Comparison of ENCODE assay signal across 8 cellular contexts in the genomic region with DNA sequence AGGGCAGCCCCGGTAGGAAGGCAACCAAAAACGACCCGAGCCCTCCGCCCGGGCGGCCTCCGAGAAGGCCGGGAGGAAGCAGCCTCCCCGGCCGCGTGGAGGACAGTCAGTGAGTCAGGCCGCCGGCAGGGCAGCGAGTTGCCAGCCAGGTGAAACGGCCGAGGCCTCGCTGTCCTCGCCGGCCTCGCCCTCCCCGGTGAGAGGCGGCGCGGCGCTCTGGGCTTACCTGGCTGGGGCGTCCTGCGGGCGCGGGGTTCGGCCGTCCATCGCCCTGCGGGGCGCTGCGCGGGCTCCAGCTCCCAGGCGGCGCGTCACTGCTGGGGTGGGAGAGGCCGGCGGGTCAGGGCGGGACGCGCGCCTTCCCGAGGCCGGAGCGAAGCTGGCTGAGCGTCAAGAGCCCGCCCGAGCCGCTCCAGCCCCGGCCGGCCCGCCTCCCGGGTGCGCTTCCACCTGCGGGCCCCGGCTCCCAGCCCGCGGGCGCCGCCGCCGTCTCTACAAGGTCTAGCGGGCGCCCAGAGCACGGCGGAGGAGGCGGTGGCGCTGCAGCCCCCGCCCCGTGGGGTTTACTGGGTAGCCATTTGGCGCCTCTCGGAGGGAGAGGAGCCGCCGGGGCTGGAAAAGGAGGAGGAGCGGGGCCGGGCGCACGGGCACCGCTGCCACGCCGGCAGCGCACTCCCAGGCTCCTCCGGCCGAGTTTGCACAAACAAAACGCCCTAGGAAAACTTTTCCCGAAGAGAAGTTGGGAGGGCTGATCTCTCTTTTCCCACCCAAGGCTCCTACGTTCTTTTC. TPM values are rescaled to one million over a fixed set of nuclear protein-coding genes. Genes with fewer than 3 reads are reported as not detected.
DNase-seq lines count a peak whose midpoint lies in the region; ATAC-seq, FAIRE-seq and TF ChIP-seq lines count a peak whose summit lies in the region.

No MANE protein-coding gene starts in this region.

- ATAC-seq in GM19395 (IDR thresholded peaks at IDR 0.05; ENCODE audit: unreplicated experiment) (peak; percentile 63), HG03432 (IDR thresholded peaks at IDR 0.05; ENCODE audit: unreplicated experiment) (peak; percentile 61), left ventricle myocardium superior (peak; percentile 92)

- peak; percentile 20 for TF ChIP-seq CTCF in D721Med (IDR thresholded peaks at IDR 0.05; ENCODE audit: insufficient read depth, missing control alignments)

- FAIRE-seq in D721Med (lab: Jason Lieb, UNC): no peak

- H3K27ac ChIP-seq in angular gyrus (ENCODE audit: low read depth, low read length): peak overlapping the region; percentile 76

- intact Hi-C loops in left ventricle myocardium superior (cut with micrococcal nuclease): loop anchor here (5.0 kb wide), 1 partner anchor 71 kb away; no protein-coding TSS in a partner anchor
- intact Hi-C loops in posterior vena cava (cut with DNase I): loop anchor here in 1 of 2 donors (5.0 kb wide), 1 partner anchor 104 kb away; no protein-coding TSS in a partner anchor

- DNase-seq in D721Med (ENCODE audit: insufficient read length, low spot score): peak; percentile 24
- DNase-seq in NCI-H82 treated with DMSO at 0.1 percent for 48 hours (lab: John Stamatoyannopoulos, UW; ENCODE audit: unreplicated experiment): peak; percentile 60
- peak; percentile 91 for DNase-seq in left ventricle myocardium superior
- peak; percentile 90 for DNase-seq in posterior vena cava (ENCODE audit: low spot score)
- no peak for DNase-seq in GM19240 (ENCODE audit: insufficient read length, low spot score)

RNA-seq across cellular contexts. Expression of a gene that starts 0.5 kb away (rescaled TPM):
- 17.0 TPM for total RNA-seq in left ventricle myocardium superior
- total RNA-seq in posterior vena cava: 10 to 100 TPM; 76.9 to 92.6 TPM
